Comparison of ENCODE assay signal across 15 cellular contexts in the genomic region with DNA sequence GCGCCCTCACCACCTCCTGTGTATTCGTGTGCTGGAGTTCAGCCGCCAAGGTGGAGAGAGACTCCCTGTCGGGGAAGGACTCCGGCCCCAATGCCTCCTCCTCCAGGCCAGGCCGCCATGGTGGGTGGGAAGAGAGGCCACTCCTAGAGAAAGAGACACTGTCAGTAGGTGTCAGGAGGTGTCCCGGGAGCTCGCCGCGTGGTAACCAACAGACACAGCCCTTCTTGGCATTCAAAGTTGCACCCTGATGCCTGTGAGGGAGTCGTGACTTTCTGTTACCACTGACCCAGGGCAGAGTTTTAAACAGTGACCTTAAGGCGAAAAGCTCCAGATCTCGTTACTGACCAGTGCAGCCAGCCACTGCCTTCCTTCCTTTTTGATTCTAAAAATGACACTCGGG.
DNase-seq lines count a peak whose midpoint lies in the region; ATAC-seq, FAIRE-seq and TF ChIP-seq lines count a peak whose summit lies in the region.
"Had no signal": no experiment of that assay in that cellular context is flagged by ENCODE, and none has a peak within 500 bp of the region (broad histone marks: within the 10 kb centered on the region; RNA-seq: fewer than 3 reads in every experiment).

No MANE protein-coding gene starts in this region.

- no peak overlapping the region for H2AK5ac ChIP-seq in H1 (ENCODE audit: low read depth, low read length)

- TF ChIP-seq EP300 in H1 (IDR thresholded peaks at IDR 0.05; ENCODE audit: borderline replicate concordance in 1 of 2, low read depth in 2 of 2, low read length in 2 of 2), result no peak

- H3K14ac ChIP-seq in H1 (ENCODE audit: insufficient read length), result no peak overlapping the region

- no peak overlapping the region for H2BK20ac ChIP-seq in H1 (ENCODE audit: low read length)

- peaks cover 0 to 3% (median 0%) of the 10 kb centered on the region in 4 experiments; a peak in 2 of 7 replicates for H3K4me1 ChIP-seq in H1 (replicated peaks in 1 of 4; ENCODE audit: control insufficient read depth in 3 of 4, insufficient read depth in 4 of 4, low read length in 3 of 4)
- no peaks in the 10 kb centered on the region for H3K4me1 ChIP-seq in mesodermal cell (ENCODE audit: control insufficient read depth, insufficient read depth, low read length, poor library complexity, severe bottlenecking)
- H3K4me1 ChIP-seq in skeletal muscle tissue (ENCODE audit: control insufficient read depth in 3 of 3, insufficient read depth in 3 of 3, low read length in 3 of 3), result peaks cover 16 to 30% (median 29%) of the 10 kb centered on the region in 3 donors
- H3K4me1 ChIP-seq in body of pancreas, result peaks cover 7% of the 10 kb centered on the region
- H3K4me1 ChIP-seq in esophagus squamous epithelium, result no peaks in the 10 kb centered on the region

- no peak overlapping the region; the same call in 1 of the 2 replicates for H3K18ac ChIP-seq in H1 (ENCODE audit: extremely low read depth, low read length)

- no peak overlapping the region for H2BK120ac ChIP-seq in H1 (replicated peaks; ENCODE audit: low read depth, low read length)

- TF ChIP-seq RAD21 in H1 (IDR thresholded peaks at IDR 0.05 in 1 of 2, conservative IDR thresholded peaks at IDR 0.05 in 1 of 2; ENCODE audit: low read depth in 2 of 2, low read length in 2 of 2), result no peak

- H3K23ac ChIP-seq in H1 (ENCODE audit: insufficient read length), result no peak overlapping the region

- no peaks in the 10 kb centered on the region for H3K23me2 ChIP-seq in H1 (ENCODE audit: low read depth, low read length)

- H3K9ac ChIP-seq in H1 (replicated peaks in 1 of 4; ENCODE audit: extremely low read depth in 1 of 4, low read depth in 3 of 4, low read length in 3 of 4), result no peak overlapping the region
- peak overlapping the region in 2 of 3 donors; percentile 55 to 72 for H3K9ac ChIP-seq in skeletal muscle tissue (ENCODE audit: low read depth in 1 of 3, low read length in 3 of 3)
- H3K9ac ChIP-seq: KMS-11 had no signal

- POLR2A ChIA-PET in H1 (lab: Charles Lee; ENCODE audit: partially characterized antibody), result no interaction called here

- peaks cover 5% of the 10 kb centered on the region; the same call in 1 of the 2 replicates for H3K79me1 ChIP-seq in H1 (ENCODE audit: low read depth, low read length)

- H3K27ac ChIP-seq in H1 (ENCODE audit: low read depth, low read length) (no peak overlapping the region), mesodermal cell (ENCODE audit: low read depth, low read length, severe bottlenecking) (peak overlapping the region; percentile 16), skeletal muscle tissue (ENCODE audit: low read depth, low read length) (peak overlapping the region; percentile 87), body of pancreas (no peak overlapping the region), esophagus squamous epithelium (no peak overlapping the region)
- H3K27ac ChIP-seq: KMS-11 had no signal

- no peak overlapping the region for H4K91ac ChIP-seq in H1 (replicated peaks; ENCODE audit: insufficient read length, low read length)

- no peak for TF ChIP-seq POLR2A in H1 (IDR thresholded peaks at IDR 0.05; ENCODE audit: control extremely low read depth in 1 of 2, low read depth in 2 of 2, low read length in 2 of 2)
- TF ChIP-seq POLR2A in body of pancreas (IDR thresholded peaks at IDR 0.05), result no peak
- no peak for TF ChIP-seq POLR2A in esophagus squamous epithelium (IDR thresholded peaks at IDR 0.05)

- no peak overlapping the region for H3K4ac ChIP-seq in H1 (replicated peaks; ENCODE audit: insufficient read length, low read depth, low read length)

- H3K27me3 ChIP-seq in H7 (ENCODE audit: control insufficient read depth, insufficient read depth, low read length), result no peaks in the 10 kb centered on the region
- H3K27me3 ChIP-seq in H1 (replicated peaks in 1 of 4; ENCODE audit: control insufficient read depth in 3 of 4, extremely low read depth in 1 of 4, insufficient read depth in 3 of 4, low read length in 3 of 4), result no peaks in the 10 kb centered on the region
- H3K27me3 ChIP-seq in skeletal muscle tissue (ENCODE audit: control insufficient read depth in 3 of 3, insufficient read depth in 3 of 3, low read length in 3 of 3), result no peaks in the 10 kb centered on the region
- H3K27me3 ChIP-seq in body of pancreas, result no peaks in the 10 kb centered on the region
- no peaks in the 10 kb centered on the region for H3K27me3 ChIP-seq in esophagus squamous epithelium

- no peak overlapping the region for H4K5ac ChIP-seq in H1 (ENCODE audit: insufficient read length, low read depth, low read length)

- H3K56ac ChIP-seq in H1 (replicated peaks; ENCODE audit: insufficient read length, low read depth, low read length), result no peak overlapping the region

- H3K36me3 ChIP-seq in H7 (replicated peaks; ENCODE audit: control insufficient read depth, insufficient read depth, low read length) (no peaks in the 10 kb centered on the region; the same call in 1 of the 2 replicates), H1 (ENCODE audit: control insufficient read depth in 2 of 4, insufficient read depth in 4 of 4, low read length in 3 of 4) (no peaks in the 10 kb centered on the region), mesodermal cell (ENCODE audit: control insufficient read depth, insufficient read depth, low read length) (peaks cover 23% of the 10 kb centered on the region), skeletal muscle tissue (ENCODE audit: control insufficient read depth in 3 of 3, insufficient read depth in 3 of 3, low read length in 3 of 3) (no peaks in the 10 kb centered on the region), body of pancreas (replicated peaks in 1 of 2; ENCODE audit: insufficient read depth in 1 of 2, low read depth in 2 of 2) (no peaks in the 10 kb centered on the region), esophagus squamous epithelium (no peaks in the 10 kb centered on the region)

- FAIRE-seq in H1 (lab: Jason Lieb, UNC), result no peak
- FAIRE-seq: GM12891 had no signal

- no peak for ATAC-seq in body of pancreas

- intact Hi-C loops in body of pancreas (cut with DNase I), result no loop called here
- intact Hi-C loops in esophagus squamous epithelium (cut with DNase I), result no loop called here

- H4K20me1 ChIP-seq in H1 (replicated peaks in 1 of 2; ENCODE audit: control insufficient read depth in 1 of 2, insufficient read depth in 2 of 2, low read length in 2 of 2), result peaks cover 0 to 3% of the 10 kb centered on the region in 2 experiments

- H2BK5ac ChIP-seq in H1 (ENCODE audit: low read depth, low read length), result peak overlapping the region; percentile 71; the same call in 1 of the 2 replicates

- peaks cover 0 to 37% of the 10 kb centered on the region in 2 experiments; a peak in 1 of 4 replicates for H3K79me2 ChIP-seq in H1 (ENCODE audit: control insufficient read depth in 1 of 2, insufficient read depth in 2 of 2, low read length in 2 of 2)

- WGBS in H1 (ENCODE audit: extremely low coverage in 1 of 2, insufficient coverage in 1 of 2, insufficient read length in 1 of 2, insufficient replicate concordance in 2 of 2, low coverage in 1 of 2, low lambda C conversion rate in 2 of 2, missing lambda C conversion rate in 1 of 2), 2 experiments, result 81% methylated on average over 14 of the region's 14 CpGs; no CpG with 5 or more reads in 1 of the 2 experiments
- WGBS in mesodermal cell (ENCODE audit: insufficient coverage in 2 of 2), 2 experiments, result 87% methylated on average over 11 to 12 of the region's 14 CpGs
- whole genome bisulfite sequencing in body of pancreas, 2 donors, result 86 to 94% methylated on average over 7 to 14 of the region's 14 CpGs
- WGBS in esophagus squamous epithelium, 2 donors, result 87 to 90% methylated on average over 8 to 10 of the region's 14 CpGs

- H3K4me2 ChIP-seq in H1 (ENCODE audit: insufficient read depth in 1 of 2, low read depth in 2 of 2, low read length in 2 of 2), result no peak overlapping the region
- H3K4me2 ChIP-seq: KMS-11 had no signal

- CTCF ChIA-PET in H1 (lab: Charles Lee; ENCODE audit: partially characterized antibody), result no interaction called here

- no peak overlapping the region for H2BK15ac ChIP-seq in H1 (ENCODE audit: low read length)

- H4K8ac ChIP-seq in H1 (ENCODE audit: extremely low read depth, insufficient read depth, low read length), result peak overlapping the region; percentile 28; the same call in 1 of the 2 replicates

- H2AFZ ChIP-seq in H1 (ENCODE audit: low read length), result no peak overlapping the region

- H3K9me3 ChIP-seq in H1 (ENCODE audit: insufficient read depth in 2 of 2, low read depth in 1 of 2, low read length in 1 of 2), result no peaks in the 10 kb centered on the region
- H3K9me3 ChIP-seq in mesodermal cell (ENCODE audit: control insufficient read depth, low read length), result no peaks in the 10 kb centered on the region
- H3K9me3 ChIP-seq in skeletal muscle tissue (ENCODE audit: control insufficient read depth in 3 of 3, low read length in 3 of 3), result no peaks in the 10 kb centered on the region
- no peaks in the 10 kb centered on the region for H3K9me3 ChIP-seq in body of pancreas
- H3K9me3 ChIP-seq in esophagus squamous epithelium, result no peaks in the 10 kb centered on the region

- H3K4me3 ChIP-seq in H7 (ENCODE audit: insufficient read depth, low read depth, low read length) (no peak overlapping the region), H1 (ENCODE audit: extremely low read depth in 1 of 4, insufficient read depth in 2 of 4, low read depth in 3 of 4, low read length in 4 of 4) (no peak overlapping the region), mesodermal cell (ENCODE audit: extremely low read depth, insufficient read depth, low read length, poor library complexity, severe bottlenecking) (no peak overlapping the region), skeletal muscle tissue (ENCODE audit: low read length in 3 of 3) (no peak overlapping the region), body of pancreas (no peak overlapping the region), esophagus squamous epithelium (no peak overlapping the region)

- DNase-seq in H7 (peak; percentile 47), H1 (ENCODE audit: low read depth in 1 of 2, low spot score in 2 of 2) (no peak), body of pancreas (no peak), NCI-H1048 (lab: John Stamatoyannopoulos, UW) (no peak), esophagus squamous epithelium (lab: John Stamatoyannopoulos, UW) (no peak)
- no peak for DNase-seq in activated CD8-positive, alpha-beta memory T cell treated with anti-CD3 and anti-CD28 coated beads, Interleukin-2, amount 50 U/mL, for 48 hours
- DNase-seq: CD4-positive, alpha-beta memory T cell; DND-41; GDM1; NCI-H1436 treated with DMSO at 0.1 percent for 48 hours; NCI-H524 had no signal

- TF ChIP-seq CTCF in H1 (IDR thresholded peaks at IDR 0.05; ENCODE audit: control extremely low read depth in 1 of 3, insufficient read depth in 1 of 3, low read depth in 1 of 3, low read length in 3 of 3), result no peak
- TF ChIP-seq CTCF in body of pancreas (IDR thresholded peaks at IDR 0.05), result no peak
- TF ChIP-seq CTCF in esophagus squamous epithelium (IDR thresholded peaks at IDR 0.05), result no peak

- H2BK12ac ChIP-seq in H1 (ENCODE audit: low read depth, low read length), result no peak overlapping the region

TF ChIP-seq in H1, 55 proteins besides CTCF, POLR2A, EP300 and RAD21 (continues in another document):
- TF ChIP-seq SAP30 (IDR thresholded peaks at IDR 0.05; ENCODE audit: insufficient read depth, insufficient replicate concordance, low read length), result no peak

Comparison
In these comparisons a context has a peak if more than half of its experiments do, and no peak if none do; other contexts are left out.
1. H3K27ac ChIP-seq: peak in mesodermal cell (single experiment) and skeletal muscle tissue (single experiment); none in H1 (single experiment), body of pancreas (0 of 4) and esophagus squamous epithelium (0 of 4).
2. H3K9ac ChIP-seq: peak in skeletal muscle tissue (2 of 3); none in H1 (0 of 4).